In the genomic region with DNA sequence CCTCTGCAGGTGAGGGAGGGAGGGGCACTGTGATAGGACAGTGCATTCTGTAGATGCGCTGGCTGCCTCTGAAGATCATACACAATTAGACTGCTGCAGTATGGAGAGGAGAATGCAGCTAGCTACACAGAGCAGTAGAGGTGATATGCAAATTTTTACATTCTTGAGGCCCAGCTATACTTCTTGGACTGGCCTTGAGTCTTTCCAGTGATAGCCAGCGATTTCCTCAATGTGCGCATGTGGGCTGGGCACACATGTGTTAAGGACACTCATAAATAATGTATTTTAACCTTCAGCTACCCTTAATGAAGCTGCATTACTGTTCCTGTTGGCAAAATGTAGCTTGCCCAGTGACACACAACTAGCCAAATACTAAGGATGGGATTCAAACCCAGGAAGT, we compare ENCODE assay signal across 9 cellular contexts. TPM values are rescaled to one million over a fixed set of nuclear protein-coding genes. Genes with fewer than 3 reads are reported as not detected.
A peak's percentile ranks its signal among the peaks of the same experiment; 100 is the strongest.
DNase-seq lines count a peak whose midpoint lies in the region; ATAC-seq and TF ChIP-seq lines count a peak whose summit lies in the region.
"Had no signal": no experiment of that assay in that cellular context is flagged by ENCODE, and none has a peak within 500 bp of the region (broad histone marks: within the 10 kb centered on the region; RNA-seq: fewer than 3 reads in every experiment).

No MANE protein-coding gene starts in this region.

- H3K4me1 ChIP-seq in GM23248 (ENCODE audit: insufficient read depth) (peaks cover 71% of the 10 kb centered on the region), fibroblast of lung (ENCODE audit: control insufficient read depth, extremely low read depth, insufficient read depth, low read length) (peaks cover 42% of the 10 kb centered on the region), gastrocnemius medialis (peaks cover 31 to 37% of the 10 kb centered on the region in 2 donors)

- ATAC-seq in gastrocnemius medialis (no peak), WTC11 (no peak), HG03460 (IDR thresholded peaks at IDR 0.05; ENCODE audit: unreplicated experiment) (no peak), HG03175 (IDR thresholded peaks at IDR 0.05; ENCODE audit: unreplicated experiment) (no peak), HG03432 (IDR thresholded peaks at IDR 0.05; ENCODE audit: unreplicated experiment) (no peak)

- WGBS in GM23248 (ENCODE audit: low coverage in 1 of 2, low lambda C conversion rate in 2 of 2, missing lambda C conversion rate in 2 of 2), 2 experiments: 96 to 97% methylated on average over 3 of the region's 3 CpGs

- no peaks in the 10 kb centered on the region for H3K27me3 ChIP-seq in GM23248 (replicated peaks; ENCODE audit: insufficient read depth)
- no peaks in the 10 kb centered on the region for H3K27me3 ChIP-seq in fibroblast of lung (ENCODE audit: control insufficient read depth, insufficient read depth, low read length)
- H3K27me3 ChIP-seq in gastrocnemius medialis: no peaks in the 10 kb centered on the region

- H3K79me2 ChIP-seq in GM23248 (ENCODE audit: insufficient read depth) (peaks cover 39% of the 10 kb centered on the region), fibroblast of lung (ENCODE audit: control insufficient read depth, insufficient read depth, low read length) (no peaks in the 10 kb centered on the region)

- no peak for DNase-seq in GM23248
- no peak for DNase-seq in activated CD4-positive, alpha-beta memory T cell treated with anti-CD3 and anti-CD28 coated beads, Interleukin-2, amount 10 ng/mL, durations not matched to agents 7 days and 5 days
- no peak for DNase-seq in fibroblast of lung (ENCODE audit: low read depth in 2 of 2)
- DNase-seq in gastrocnemius medialis: no peak
- DNase-seq in WTC11 (ENCODE audit: low spot score): no peak
- DNase-seq: SHP77 had no signal

- H2AFZ ChIP-seq in GM23248 (no peak overlapping the region), fibroblast of lung (ENCODE audit: low read length) (no peak overlapping the region)

- TF ChIP-seq CTCF in fibroblast of lung (conservative IDR thresholded peaks at IDR 0.05 in 1 of 2, IDR thresholded peaks at IDR 0.05 in 1 of 2; ENCODE audit: low read depth in 1 of 2, low read length in 2 of 2) (no peak), gastrocnemius medialis (IDR thresholded peaks at IDR 0.05 in 4 of 5, conservative IDR thresholded peaks at IDR 0.05 in 1 of 5) (no peak), WTC11 (IDR thresholded peaks at IDR 0.05) (no peak)

- H3F3A ChIP-seq in GM23248 (ENCODE audit: insufficient read depth): peaks cover 90% of the 10 kb centered on the region

- H3K27ac Mint-ChIP-seq in activated CD4-positive, alpha-beta memory T cell treated with anti-CD3 and anti-CD28 coated beads, Interleukin-2, amount 10 ng/mL, durations not matched to agents 7 days and 5 days: peak overlapping the region; percentile 64
- H3K27ac Mint-ChIP-seq in WTC11: no peak overlapping the region

- in situ Hi-C loops in GM23248 (cut with MboI): no loop called here
- in situ Hi-C loops in gastrocnemius medialis (cut with MboI; ENCODE audit: low sequenced_read_pairs in 4 of 4): no loop called here

- H3K36me3 ChIP-seq in GM23248 (ENCODE audit: low read depth) (peaks cover 22% of the 10 kb centered on the region), fibroblast of lung (ENCODE audit: control insufficient read depth, insufficient read depth, low read length) (peaks cover 7% of the 10 kb centered on the region), gastrocnemius medialis (peaks cover 0 to 64% of the 10 kb centered on the region in 2 donors)

- H3K4me2 ChIP-seq in GM23248 (ENCODE audit: unreplicated experiment) (peak overlapping the region; percentile 43), fibroblast of lung (ENCODE audit: extremely low read depth, insufficient read depth, low read length) (no peak overlapping the region)

- intact Hi-C loops in gastrocnemius medialis (cut with DNase I; ENCODE audit: low total_unique reads): loop anchor here (1.0 to 10.0 kb wide), 2 partner anchors 12 to 860 kb away; no protein-coding TSS in a partner anchor

- H3K9ac ChIP-seq in GM23248: peak overlapping the region; percentile 83
- no peak overlapping the region for H3K9ac ChIP-seq in fibroblast of lung (ENCODE audit: insufficient read depth, low read length)

- H3K4me1 Mint-ChIP-seq in activated CD4-positive, alpha-beta memory T cell treated with anti-CD3 and anti-CD28 coated beads, Interleukin-2, amount 10 ng/mL, durations not matched to agents 7 days and 5 days: peaks cover 51% of the 10 kb centered on the region
- H3K4me1 Mint-ChIP-seq in WTC11: no peaks in the 10 kb centered on the region

- H3K9me3 ChIP-seq in GM23248 (ENCODE audit: low read depth) (no peaks in the 10 kb centered on the region), fibroblast of lung (ENCODE audit: control insufficient read depth, insufficient read depth, low read depth, low read length) (no peaks in the 10 kb centered on the region), gastrocnemius medialis (no peaks in the 10 kb centered on the region)

- CTCF ChIA-PET in activated CD4-positive, alpha-beta memory T cell treated with anti-CD3 and anti-CD28 coated beads, Interleukin-2, amount 10 ng/mL, durations not matched to agents 7 days and 5 days (lab: Charles Lee): interaction anchor here (0.7 kb wide), 1 partner anchor 19 kb away, joined by 3 read pairs; the partner anchor contains the start of gene TTPAL
- CTCF ChIA-PET in WTC11 (lab: Charles Lee): no interaction called here

- no peak for TF ChIP-seq POLR2A in gastrocnemius medialis (IDR thresholded peaks at IDR 0.05)

- H4K20me1 ChIP-seq in GM23248 (ENCODE audit: insufficient read depth) (no peaks in the 10 kb centered on the region), fibroblast of lung (ENCODE audit: control insufficient read depth, extremely low read depth, insufficient read depth, low read length) (no peaks in the 10 kb centered on the region)

- H3K4me3 ChIP-seq in GM23248 (no peak overlapping the region), fibroblast of lung (replicated peaks in 1 of 4; ENCODE audit: control extremely low read depth in 1 of 4, insufficient read depth in 1 of 4, low read depth in 3 of 4, low read length in 4 of 4) (no peak overlapping the region), gastrocnemius medialis (no peak overlapping the region)

- H3K4me3 Mint-ChIP-seq in activated CD4-positive, alpha-beta memory T cell treated with anti-CD3 and anti-CD28 coated beads, Interleukin-2, amount 10 ng/mL, durations not matched to agents 7 days and 5 days: no peak overlapping the region
- H3K4me3 Mint-ChIP-seq in WTC11: no peak overlapping the region

- H3K27ac ChIP-seq in GM23248: peak overlapping the region; percentile 99
- peak overlapping the region; percentile 88 for H3K27ac ChIP-seq in fibroblast of lung (ENCODE audit: insufficient read depth, low read length)
- H3K27ac ChIP-seq in gastrocnemius medialis: peak overlapping the region; percentile 82 to 93 (median 91)

- POLR2A ChIA-PET in activated CD4-positive, alpha-beta memory T cell treated with anti-CD3 and anti-CD28 coated beads, Interleukin-2, amount 10 ng/mL, durations not matched to agents 7 days and 5 days (lab: Charles Lee): interaction anchor here (1.2 to 2.5 kb wide), 3 partner anchors 9 to 27 kb away, joined by 3 to 6 read pairs (median 6); partner anchors contain the start of genes SERINC3 and TTPAL
- POLR2A ChIA-PET in WTC11 (lab: Charles Lee): interaction anchor here (0.6 kb wide), 1 partner anchor 129 kb away, joined by 4 read pairs; no protein-coding TSS in a partner anchor

- H3K9me2 ChIP-seq in GM23248 (ENCODE audit: insufficient read depth): no peaks in the 10 kb centered on the region

- H3K36me3 Mint-ChIP-seq in activated CD4-positive, alpha-beta memory T cell treated with anti-CD3 and anti-CD28 coated beads, Interleukin-2, amount 10 ng/mL, durations not matched to agents 7 days and 5 days (ENCODE audit: low read depth): peaks cover 82% of the 10 kb centered on the region
- peaks cover 44% of the 10 kb centered on the region for H3K36me3 Mint-ChIP-seq in WTC11

- no peaks in the 10 kb centered on the region for H3K9me3 Mint-ChIP-seq in activated CD4-positive, alpha-beta memory T cell treated with anti-CD3 and anti-CD28 coated beads, Interleukin-2, amount 10 ng/mL, durations not matched to agents 7 days and 5 days
- H3K9me3 Mint-ChIP-seq in WTC11: no peaks in the 10 kb centered on the region

- H3K27me3 Mint-ChIP-seq in activated CD4-positive, alpha-beta memory T cell treated with anti-CD3 and anti-CD28 coated beads, Interleukin-2, amount 10 ng/mL, durations not matched to agents 7 days and 5 days: no peaks in the 10 kb centered on the region
- no peaks in the 10 kb centered on the region for H3K27me3 Mint-ChIP-seq in WTC11 (ENCODE audit: low read depth)

TF ChIP-seq in WTC11, 78 proteins besides CTCF, POLR2A, EP300 and RAD21 (continues in another document):
- TF ChIP-seq, protein P1, sequence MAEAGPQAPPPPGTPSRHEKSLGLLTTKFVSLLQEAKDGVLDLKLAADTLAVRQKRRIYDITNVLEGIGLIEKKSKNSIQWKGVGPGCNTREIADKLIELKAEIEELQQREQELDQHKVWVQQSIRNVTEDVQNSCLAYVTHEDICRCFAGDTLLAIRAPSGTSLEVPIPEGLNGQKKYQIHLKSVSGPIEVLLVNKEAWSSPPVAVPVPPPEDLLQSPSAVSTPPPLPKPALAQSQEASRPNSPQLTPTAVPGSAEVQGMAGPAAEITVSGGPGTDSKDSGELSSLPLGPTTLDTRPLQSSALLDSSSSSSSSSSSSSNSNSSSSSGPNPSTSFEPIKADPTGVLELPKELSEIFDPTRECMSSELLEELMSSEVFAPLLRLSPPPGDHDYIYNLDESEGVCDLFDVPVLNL (CRISPR knock-in tag; IDR thresholded peaks at IDR 0.05; ENCODE audit: borderline replicate concordance, low read depth): no peak

RNA-seq across cellular contexts. Expression of gene TTPAL, which starts 19.0 kb away (rescaled TPM):
- total RNA-seq in GM23248 (2014; rRNA removed; shearing (Covaris generic)): 9.2 and 11.8 TPM in 2 replicates
- polyA plus RNA-seq in GM23248 (2016; fragmentation: Nextera tagmentation; extraction: Ambion mirVana): 19.6 and 21.4 TPM in 2 replicates
- total RNA-seq in activated CD4-positive, alpha-beta memory T cell treated with anti-CD3 and anti-CD28 coated beads, Interleukin-2, amount 10 ng/mL, durations not matched to agents 7 days and 5 days: 10 to 100 TPM; 15.5 to 16.6 TPM
- total RNA-seq in fibroblast of lung: 10.3 and 12.6 TPM in 2 replicates
- 11.9 and 12.3 TPM in 2 replicates for polyA plus RNA-seq in fibroblast of lung
- 11.8 and 13.1 TPM in 2 replicates for polyA plus RNA-seq in fibroblast of lung (2012)
- 49.1 and 67.8 TPM in 2 replicates for polyA minus RNA-seq in fibroblast of lung (ENCODE audit: low replicate concordance)
- 1 to 10 TPM; 3.5 to 5.0 (median 4.7) TPM for total RNA-seq in gastrocnemius medialis
- total RNA-seq in WTC11 (2021): 10.3 to 16.5 TPM (median 13.7 TPM) in 3 replicates

RNA-seq across cellular contexts. Expression of gene SERINC3, which starts 27.2 kb away (rescaled TPM):
- 105 and 141 TPM in 2 replicates for total RNA-seq in GM23248 (2014; rRNA removed; shearing (Covaris generic))
- polyA plus RNA-seq in GM23248 (2016; fragmentation: Nextera tagmentation; extraction: Ambion mirVana) (194 and 202 TPM in 2 replicates), fibroblast of lung (194 and 238 TPM in 2 replicates)
- total RNA-seq in activated CD4-positive, alpha-beta memory T cell treated with anti-CD3 and anti-CD28 coated beads, Interleukin-2, amount 10 ng/mL, durations not matched to agents 7 days and 5 days: 10 to 100 TPM; 90.8 to 93.3 TPM
- total RNA-seq in fibroblast of lung (107 and 120 TPM in 2 replicates), gastrocnemius medialis (100 to 1,000 TPM in 3 of 4 donors, 10 to 100 TPM in 1; 93.3 to 174 (median 139) TPM), WTC11 (2021) (38.2 to 41.3 TPM (median 38.6 TPM) in 3 replicates)
- 83.7 and 104 TPM in 2 replicates for polyA plus RNA-seq in fibroblast of lung (2012)
- polyA minus RNA-seq in fibroblast of lung (ENCODE audit: low replicate concordance): 240 and 260 TPM in 2 replicates
